Comparison of ENCODE assay signal across 9 cellular contexts in genomic region chr17:55735784-55736405, GRCh38. TPM values are rescaled to one million over a fixed set of nuclear protein-coding genes. Genes with fewer than 3 reads are reported as not detected.
DNase-seq lines count a peak whose midpoint lies in the region; ATAC-seq and TF ChIP-seq lines count a peak whose summit lies in the region.
"Had no signal": no experiment of that assay in that cellular context is flagged by ENCODE, and none has a peak within 500 bp of the region (broad histone marks: within the 10 kb centered on the region; RNA-seq: fewer than 3 reads in every experiment).

No MANE protein-coding gene starts in this region.

- intact Hi-C loops in activated B cell treated with CpG ODN at 0.5 μM for 24 hours (cut with micrococcal nuclease) = loop anchor here (1.0 kb wide), 1 partner anchor 210 kb away; no protein-coding TSS in a partner anchor

- H3K4me3 Mint-ChIP-seq in activated B cell treated with CpG ODN at 0.5 μM for 24 hours = no peak overlapping the region

- no peaks in the 10 kb centered on the region for H3K9me3 Mint-ChIP-seq in activated B cell treated with CpG ODN at 0.5 μM for 24 hours

- H3K4me3 ChIP-seq in LNCaP clone FGC (ENCODE audit: low read depth, low read length) (no peak overlapping the region), fibroblast of the aortic adventitia (ENCODE audit: low read depth, low read length) (no peak overlapping the region)
- H3K4me3 ChIP-seq: BLaER1 had no signal

- H3K4me1 Mint-ChIP-seq in activated B cell treated with CpG ODN at 0.5 μM for 24 hours = peaks cover 10% of the 10 kb centered on the region

- CTCF ChIA-PET in activated B cell treated with CpG ODN at 0.5 μM for 24 hours (lab: Charles Lee) = interaction anchor here (0.7 to 3.4 kb wide), 6 partner anchors 13 to 209 kb away, joined by 3 to 21 read pairs (median 9); partner anchors contain the start of genes PCTP and TMEM100

- no peaks in the 10 kb centered on the region for H3K36me3 Mint-ChIP-seq in activated B cell treated with CpG ODN at 0.5 μM for 24 hours (ENCODE audit: low read depth)

- peaks cover 14% of the 10 kb centered on the region for H3K27me3 Mint-ChIP-seq in activated B cell treated with CpG ODN at 0.5 μM for 24 hours

- ATAC-seq in activated B cell treated with CpG ODN at 0.5 μM for 24 hours (ENCODE audit: low read depth) (no peak), GM19455 (IDR thresholded peaks at IDR 0.05; ENCODE audit: unreplicated experiment) (no peak)

- DNase-seq in DMS 273 (lab: John Stamatoyannopoulos, UW; ENCODE audit: unreplicated experiment) (peak; percentile 66), DMS 273 treated with DMSO at 0.1 percent for 48 hours (lab: John Stamatoyannopoulos, UW) (no peak), LNCaP clone FGC (ENCODE audit: low read depth) (no peak), activated B cell treated with CpG ODN at 0.5 μM for 24 hours (no peak), fibroblast of the aortic adventitia (ENCODE audit: low read depth) (peak; percentile 73), GDM1 (lab: John Stamatoyannopoulos, UW) (no peak)
- DNase-seq in stimulated activated CD4-positive, alpha-beta T cell treated with anti-CD3 and anti-CD28 coated beads, Interleukin-15, amount 100 ng/mL, for 24 hours = peak; percentile 56

- TF ChIP-seq CTCF in LNCaP clone FGC (IDR thresholded peaks at IDR 0.05; ENCODE audit: control insufficient read depth, extremely low read depth, insufficient read depth) = peak; percentile 87
- peak; percentile 78 for TF ChIP-seq CTCF in activated B cell treated with CpG ODN at 0.5 μM for 24 hours (IDR thresholded peaks at IDR 0.05)
- TF ChIP-seq CTCF in fibroblast of the aortic adventitia (IDR thresholded peaks at IDR 0.05; ENCODE audit: insufficient read depth, low read length) = peak; percentile 82

- no peak overlapping the region for H3K27ac Mint-ChIP-seq in activated B cell treated with CpG ODN at 0.5 μM for 24 hours

- POLR2A ChIA-PET in activated B cell treated with CpG ODN at 0.5 μM for 24 hours (lab: Charles Lee) = interaction anchor here (1.2 kb wide), 1 partner anchor 15 kb away, joined by 3 read pairs; the partner anchor contains the start of gene PCTP

RNA-seq across cellular contexts. Expression of gene TMEM100, which starts 13.2 kb away (rescaled TPM):
- not detected in 2 replicates for total RNA-seq in activated B cell treated with CpG ODN at 0.5 μM for 24 hours
- total RNA-seq in fibroblast of the aortic adventitia (ENCODE audit: low replicate concordance) = 0.57 and 2.1 TPM in 2 replicates

RNA-seq across cellular contexts. Expression of gene PCTP, which starts 15.0 kb away (rescaled TPM):
- total RNA-seq in activated B cell treated with CpG ODN at 0.5 μM for 24 hours = 8.0 and 9.0 TPM in 2 replicates
- 5.2 and 9.7 TPM in 2 replicates for total RNA-seq in fibroblast of the aortic adventitia (ENCODE audit: low replicate concordance)

Comparison
In these comparisons a context has a peak if more than half of its experiments do, and no peak if none do; other contexts are left out.
1. DNase-seq: peak in DMS 273 (single experiment), fibroblast of the aortic adventitia (single experiment) and stimulated activated CD4-positive, alpha-beta T cell treated with anti-CD3 and anti-CD28 coated beads, Interleukin-15, amount 100 ng/mL, for 24 hours (single experiment); none in DMS 273 treated with DMSO at 0.1 percent for 48 hours (single experiment), LNCaP clone FGC (single experiment), activated B cell treated with CpG ODN at 0.5 μM for 24 hours (single experiment) and GDM1 (single experiment).
2. Peak in every context shown above with its lines, with median percentiles within 50 percentile points of each other: CTCF ChIP-seq.